Comparison of ENCODE assay signal across 28 cellular contexts in the genomic region with DNA sequence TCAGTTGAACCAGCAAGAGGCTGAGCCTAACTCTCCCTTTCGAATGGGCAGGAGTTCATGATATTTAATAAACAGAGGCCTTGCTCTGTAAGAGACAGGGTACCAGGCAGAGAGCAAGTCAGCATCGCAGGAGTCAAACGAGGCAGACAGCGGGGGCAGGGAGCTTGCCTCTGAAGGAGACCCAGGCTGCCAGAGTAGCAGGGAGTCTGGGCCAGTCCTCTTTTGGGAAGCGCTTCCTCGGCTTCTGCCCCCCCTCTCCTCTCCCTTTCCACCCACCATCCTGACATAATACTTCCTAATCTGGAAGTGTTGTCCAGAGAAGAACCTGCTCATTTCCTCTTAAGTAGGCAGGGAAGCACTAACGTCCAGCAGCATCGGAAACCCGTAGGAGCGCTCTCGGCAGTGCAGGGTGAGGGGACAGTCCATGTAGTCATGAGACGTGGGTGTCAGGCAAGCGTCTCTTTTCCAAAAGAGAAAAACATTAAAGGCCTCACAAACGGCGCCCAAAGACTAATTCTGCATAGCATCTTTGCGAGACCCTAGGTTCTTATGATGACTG.
DNase-seq lines count a peak whose midpoint lies in the region; ATAC-seq and TF ChIP-seq lines count a peak whose summit lies in the region.
"Had no signal": no experiment of that assay in that cellular context is flagged by ENCODE, and none has a peak within 500 bp of the region (broad histone marks: within the 10 kb centered on the region; RNA-seq: fewer than 3 reads in every experiment).

No MANE protein-coding gene starts in this region.

- H3K4me1 ChIP-seq in ACC112 (ENCODE audit: control insufficient read depth, insufficient read depth, low read length, unreplicated experiment) (peaks cover 56% of the 10 kb centered on the region), RWPE2 (ENCODE audit: insufficient read depth, poor library complexity, severe bottlenecking) (peaks cover 20% of the 10 kb centered on the region), iPS-20b (ENCODE audit: insufficient read depth, low read length) (peaks cover 50% of the 10 kb centered on the region), psoas muscle (peaks cover 27% of the 10 kb centered on the region)
- H3K4me1 ChIP-seq: HAP-1, tibial artery had no signal

- H3K9ac ChIP-seq in iPS-20b (ENCODE audit: low read depth, low read length), result no peak overlapping the region

- WGBS in psoas muscle, 3 donors, result 68 to 78% (median 71%) methylated on average over 16 of the region's 16 CpGs

- H3K27ac Mint-ChIP-seq in HFFc6, result no peak overlapping the region
- H3K27ac Mint-ChIP-seq: activated CD8-positive, alpha-beta T cell treated with anti-CD3 and anti-CD28 coated beads, Interleukin-2, amount 10 ng/mL, durations not matched to agents 7 days and 5 days; activated naive CD8-positive, alpha-beta T cell; activated T-helper 2 cell treated with anti-CD3 and anti-CD28 coated beads, Interferon-gamma antibody, Interleukin-2, Interleukin-4, amounts not matched to agents 10 μg/mL and 5 μg/mL and 100 μg/mL, durations not matched to agents 14 hours and 24 hours and 36 hours; naive thymus-derived CD8-positive, alpha-beta T cell had no signal

- no peaks in the 10 kb centered on the region for H3K9me3 Mint-ChIP-seq in HFFc6
- H3K9me3 Mint-ChIP-seq: activated T-helper 2 cell treated with anti-CD3 and anti-CD28 coated beads, Interferon-gamma antibody, Interleukin-2, Interleukin-4, amounts not matched to agents 10 μg/mL and 5 μg/mL and 100 μg/mL, durations not matched to agents 14 hours and 24 hours and 36 hours; CD8-positive, alpha-beta memory T cell had no signal

- no peaks in the 10 kb centered on the region for H3K79me2 ChIP-seq in ACC112 (ENCODE audit: control insufficient read depth, insufficient read depth, low read length, unreplicated experiment)

- TF ChIP-seq CTCF in RWPE2 (IDR thresholded peaks at IDR 0.05; ENCODE audit: poor library complexity, severe bottlenecking) (no peak), psoas muscle (IDR thresholded peaks at IDR 0.05) (no peak), HFFc6 (IDR thresholded peaks at IDR 0.05) (no peak)

- peaks cover 43% of the 10 kb centered on the region for H3K36me3 Mint-ChIP-seq in HFFc6 (ENCODE audit: low read depth)
- H3K36me3 Mint-ChIP-seq: activated naive CD8-positive, alpha-beta T cell; CD8-positive, alpha-beta memory T cell; naive thymus-derived CD8-positive, alpha-beta T cell had no signal

- peaks cover 15% of the 10 kb centered on the region for H3K36me3 ChIP-seq in ACC112 (ENCODE audit: insufficient read depth, low read length)
- peaks cover 96% of the 10 kb centered on the region for H3K36me3 ChIP-seq in RWPE2 (ENCODE audit: low read depth)
- H3K36me3 ChIP-seq in iPS-20b (ENCODE audit: insufficient read depth, low read depth, low read length), result no peaks in the 10 kb centered on the region
- H3K36me3 ChIP-seq in psoas muscle (ENCODE audit: insufficient read depth in 1 of 2, low read depth in 1 of 2), result peaks cover 0 to 31% of the 10 kb centered on the region in 2 donors
- H3K36me3 ChIP-seq: HAP-1 had no signal

- H3K27me3 Mint-ChIP-seq in HFFc6 (ENCODE audit: insufficient read depth), result peaks cover 4% of the 10 kb centered on the region
- H3K27me3 Mint-ChIP-seq: activated naive CD8-positive, alpha-beta T cell had no signal

- DNase-seq in RWPE2 (ENCODE audit: low spot score), result no peak
- no peak for DNase-seq in psoas muscle
- no peak for DNase-seq in HFFc6
- DNase-seq in SIG-M5 treated with dmso at 0.1 percent for 504 hours (lab: John Stamatoyannopoulos, UW; ENCODE audit: unreplicated experiment), result no peak
- DNase-seq in activated gamma-delta T cell (lab: John Stamatoyannopoulos, UW), result no peak
- DNase-seq: activated CD4-positive, alpha-beta T cell treated with anti-CD3 and anti-CD28 coated beads for 4 hours; activated CD8-positive, alpha-beta T cell treated with anti-CD3 and anti-CD28 coated beads, Interleukin-2, amount 10 ng/mL, durations not matched to agents 7 days and 5 days; activated T-cell treated with anti-CD3 and anti-CD28 coated beads for 4 hours; anterior cingulate cortex; CD8-positive, alpha-beta memory T cell; DMS 273 treated with DMSO at 0.1 percent for 48 hours; effector CD4-positive, alpha-beta T cell; Karpas-422; naive thymus-derived CD8-positive, alpha-beta T cell; NCI-H1436 treated with DMSO at 0.1 percent for 48 hours; NCI-H2107; retina; SHP77 treated with DMSO at 0.1 percent for 48 hours; stimulated activated CD4-positive, alpha-beta T cell treated with anti-CD3 and anti-CD28 coated beads, Interleukin-1b, Interleukin-23, amount 100 ng/mL, for 48 hours; stimulated activated naive CD8-positive, alpha-beta T cell treated with anti-CD3 and anti-CD28 coated beads, Interleukin-15, Interleukin-2, amounts not matched to agents 100 U/mL and 50 U/mL, for 24 hours; T-helper 9 cell; tibial artery had no signal

- peaks cover 84% of the 10 kb centered on the region for H3K4me1 Mint-ChIP-seq in HFFc6 (ENCODE audit: low read depth)

- no peak overlapping the region for H3K4me3 ChIP-seq in ACC112 (ENCODE audit: low read depth, low read length)
- H3K4me3 ChIP-seq in RWPE2 (ENCODE audit: severe bottlenecking), result no peak overlapping the region
- peak overlapping the region; percentile 14; the same call in 1 of the 2 replicates for H3K4me3 ChIP-seq in iPS-20b (ENCODE audit: low read length)
- no peak overlapping the region for H3K4me3 ChIP-seq in psoas muscle
- H3K4me3 ChIP-seq: HAP-1, tibial artery had no signal

- H3K27ac ChIP-seq in ACC112 (ENCODE audit: low read depth, low read length), result 0 out of 2 replicates have a peak overlapping the region, but pooled peaks have one; percentile 11
- peak overlapping the region; percentile 4 for H3K27ac ChIP-seq in RWPE2 (ENCODE audit: poor library complexity, severe bottlenecking)
- H3K27ac ChIP-seq in iPS-20b (ENCODE audit: low read length), result no peak overlapping the region
- peak overlapping the region; percentile 21 for H3K27ac ChIP-seq in psoas muscle
- H3K27ac ChIP-seq: tibial artery had no signal

- H3K27me3 ChIP-seq in ACC112 (ENCODE audit: insufficient read depth, low read length) (no peaks in the 10 kb centered on the region), RWPE2 (ENCODE audit: insufficient read depth, poor library complexity, severe bottlenecking) (no peaks in the 10 kb centered on the region), iPS-20b (ENCODE audit: insufficient read depth, low read length) (no peaks in the 10 kb centered on the region), psoas muscle (ENCODE audit: insufficient read depth in 3 of 3, low read length in 2 of 3) (no peaks in the 10 kb centered on the region)
- H3K27me3 ChIP-seq: tibial artery had no signal

- ATAC-seq in RWPE2 (ENCODE audit: low read depth) (no peak), psoas muscle (no peak), GM18907 (IDR thresholded peaks at IDR 0.05; ENCODE audit: unreplicated experiment) (no peak)
- ATAC-seq: activated CD8-positive, alpha-beta T cell treated with anti-CD3 and anti-CD28 coated beads, Interleukin-2, amount 10 ng/mL, durations not matched to agents 7 days and 5 days; naive thymus-derived CD8-positive, alpha-beta T cell; stimulated activated naive CD8-positive, alpha-beta T cell treated with anti-CD3 and anti-CD28 coated beads, Interleukin-15, Interleukin-2, amounts not matched to agents 100 U/mL and 50 U/mL, for 24 hours had no signal

- H3K9me3 ChIP-seq in RWPE2 (ENCODE audit: severe bottlenecking), result no peaks in the 10 kb centered on the region
- H3K9me3 ChIP-seq in iPS-20b (ENCODE audit: insufficient read depth, low read depth, low read length), result no peaks in the 10 kb centered on the region
- H3K9me3 ChIP-seq in psoas muscle, result no peaks in the 10 kb centered on the region
- H3K9me3 ChIP-seq: HAP-1, tibial artery had no signal

- H2AFZ ChIP-seq in ACC112 (ENCODE audit: low read length, unreplicated experiment), result no peak overlapping the region

- intact Hi-C loops in psoas muscle (cut with DNase I), result loop anchor here in 1 of 2 donors (5.0 kb wide), 1 partner anchor 62 kb away; no protein-coding TSS in a partner anchor

- H3K4me3 Mint-ChIP-seq in HFFc6, result no peak overlapping the region
- H3K4me3 Mint-ChIP-seq: activated CD8-positive, alpha-beta T cell treated with anti-CD3 and anti-CD28 coated beads, Interleukin-2, amount 10 ng/mL, durations not matched to agents 7 days and 5 days; activated naive CD8-positive, alpha-beta T cell; CD8-positive, alpha-beta memory T cell; naive thymus-derived CD8-positive, alpha-beta T cell had no signal
